In the genomic region with DNA sequence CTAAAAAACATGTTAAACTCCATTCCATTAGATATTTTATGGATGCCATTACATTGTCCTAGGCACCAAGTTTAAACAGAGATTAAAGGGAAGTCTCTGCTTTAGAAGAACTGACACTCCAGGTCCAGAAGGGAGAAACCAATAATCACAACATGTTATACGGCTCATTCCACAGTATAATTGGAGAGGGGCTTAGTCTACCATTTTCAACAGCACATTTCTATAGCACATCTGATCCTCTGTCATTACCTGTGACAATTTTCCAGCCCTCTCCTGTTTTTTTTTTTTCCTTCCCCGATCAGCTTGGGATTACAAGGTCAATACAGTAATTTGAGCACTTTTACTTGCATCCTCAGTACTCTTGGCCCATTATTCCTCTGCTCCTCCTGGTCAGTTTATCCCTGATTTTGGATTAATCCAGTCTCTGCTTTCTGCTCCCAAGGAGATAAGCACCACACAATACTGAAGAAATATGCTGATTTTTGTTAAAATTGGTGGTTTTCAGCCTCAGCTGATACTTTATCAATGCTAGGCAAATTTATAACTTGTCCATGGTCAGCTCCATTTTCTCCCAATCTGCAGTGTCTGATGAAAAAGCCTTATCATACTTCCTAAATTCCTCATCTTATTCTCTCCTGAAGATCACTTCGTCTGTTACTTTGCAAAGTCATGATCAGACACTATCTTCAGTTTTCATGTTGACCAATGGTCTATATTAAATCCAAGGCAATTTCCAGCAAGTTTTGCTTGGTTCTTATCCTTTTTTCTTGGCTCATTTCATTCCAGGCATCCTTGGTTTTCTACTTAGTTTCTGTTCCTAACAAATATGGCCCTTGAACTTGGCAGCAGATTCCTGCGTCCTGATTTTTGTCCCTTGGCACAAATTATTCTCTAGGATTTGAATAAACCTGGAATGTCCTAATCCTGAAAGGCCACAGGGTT, we compare ENCODE assay signal across 1 cellular context.
A peak's percentile ranks its signal among the peaks of the same experiment; 100 is the strongest.
TF ChIP-seq lines count a peak whose summit lies in the region.

No MANE protein-coding gene starts in this region.

TF ChIP-seq in HepG2, 621 proteins besides CTCF, POLR2A, EP300 and RAD21:
- TF ChIP-seq ZNF850 (CRISPR knock-in tag; conservative IDR thresholded peaks at IDR 0.05) (no peak), RNF2 (conservative IDR thresholded peaks at IDR 0.05; ENCODE audit: low read depth) (no peak), POLR2AphosphoS2 (IDR thresholded peaks at IDR 0.05; ENCODE audit: low read depth, low read length) (peak; percentile 5; the same call in 1 of the 2 replicates), POLR2G (IDR thresholded peaks at IDR 0.05; ENCODE audit: low read depth, low read length) (peak; percentile 67), RBFOX2 (IDR thresholded peaks at IDR 0.05; ENCODE audit: low read depth, low read length) (0 out of 2 replicates have a peak, but pooled peaks have one; percentile 32), MXI1 (IDR thresholded peaks at IDR 0.05; ENCODE audit: borderline replicate concordance, low read depth, low read length) (no peak), GFI1 (CRISPR knock-in tag; IDR thresholded peaks at IDR 0.05; ENCODE audit: borderline replicate concordance) (0 out of 2 replicates have a peak, but pooled peaks have one; percentile 30), TBX2 (CRISPR knock-in tag; IDR thresholded peaks at IDR 0.05; ENCODE audit: borderline replicate concordance) (no peak), ZNF75D (CRISPR knock-in tag; IDR thresholded peaks at IDR 0.05; ENCODE audit: borderline replicate concordance) (no peak), RBM22 (optimal IDR thresholded peaks at IDR 0.05; ENCODE audit: low read length) (peak; percentile 93), MBD4 (IDR thresholded peaks at IDR 0.05; ENCODE audit: borderline replicate concordance, low read length) (0 out of 2 replicates have a peak, but pooled peaks have one; percentile 43), HHEX (CRISPR knock-in tag; IDR thresholded peaks at IDR 0.05) (no peak), ZNF431 (CRISPR knock-in tag; IDR thresholded peaks at IDR 0.05; ENCODE audit: borderline replicate concordance, low read depth) (no peak), REPIN1 (CRISPR knock-in tag; IDR thresholded peaks at IDR 0.05; ENCODE audit: borderline replicate concordance, low read depth) (no peak), ZMYM2 (CRISPR knock-in tag; IDR thresholded peaks at IDR 0.05) (no peak), NAIF1 (CRISPR knock-in tag; IDR thresholded peaks at IDR 0.05; ENCODE audit: borderline replicate concordance) (peak; percentile 26; the same call in 1 of the 2 replicates)
- TF ChIP-seq, protein P1, sequence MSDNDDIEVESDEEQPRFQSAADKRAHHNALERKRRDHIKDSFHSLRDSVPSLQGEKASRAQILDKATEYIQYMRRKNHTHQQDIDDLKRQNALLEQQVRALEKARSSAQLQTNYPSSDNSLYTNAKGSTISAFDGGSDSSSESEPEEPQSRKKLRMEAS (IDR thresholded peaks at IDR 0.05): no peak
TF ChIP-seq in HepG2: peak in this region for 7.
